Comparison of ENCODE assay signal across 1 cellular context in genomic region chr14:23300687-23301223, GRCh38.
TF ChIP-seq lines count a peak whose summit lies in the region.

No MANE protein-coding gene starts in this region.

TF ChIP-seq in HepG2, 621 proteins besides CTCF, POLR2A, EP300 and RAD21 (continued from another document and continues in another):
- TF ChIP-seq SKI (IDR thresholded peaks at IDR 0.05; ENCODE audit: partially characterized antibody) = no peak
- peak; percentile 4; the same call in 1 of the 2 replicates for TF ChIP-seq MEF2D (CRISPR knock-in tag; IDR thresholded peaks at IDR 0.05)
- TF ChIP-seq HDAC2 (CRISPR knock-in tag; IDR thresholded peaks at IDR 0.05) = 0 out of 2 replicates have a peak, but pooled peaks have one; percentile 6
- TF ChIP-seq ZBTB4 (CRISPR knock-in tag; IDR thresholded peaks at IDR 0.05; ENCODE audit: borderline replicate concordance) = 0 out of 2 replicates have a peak, but pooled peaks have one; percentile 63
- TF ChIP-seq ZNF251 (CRISPR knock-in tag; IDR thresholded peaks at IDR 0.05) = 0 out of 2 replicates have a peak, but pooled peaks have one; percentile 84
- TF ChIP-seq ZNF598 (CRISPR knock-in tag; IDR thresholded peaks at IDR 0.05; ENCODE audit: borderline replicate concordance) = no peak; the same call in 1 of the 2 replicates
- TF ChIP-seq CREBL2 (CRISPR knock-in tag; IDR thresholded peaks at IDR 0.05; ENCODE audit: borderline replicate concordance) = no peak
- 0 out of 2 replicates have a peak, but pooled peaks have one; percentile 19 for TF ChIP-seq JUN (CRISPR knock-in tag; IDR thresholded peaks at IDR 0.05)
- 0 out of 2 replicates have a peak, but pooled peaks have one; percentile 4 for TF ChIP-seq ARID2 (CRISPR knock-in tag; IDR thresholded peaks at IDR 0.05; ENCODE audit: borderline replicate concordance)
- no peak for TF ChIP-seq ZNF512B (CRISPR knock-in tag; IDR thresholded peaks at IDR 0.05; ENCODE audit: borderline replicate concordance)
- TF ChIP-seq ZNF720 (CRISPR knock-in tag; IDR thresholded peaks at IDR 0.05) = peak; percentile 63; the same call in 1 of the 2 replicates
- TF ChIP-seq ZGPAT (CRISPR knock-in tag; IDR thresholded peaks at IDR 0.05) = no peak
- TF ChIP-seq HMG20A (CRISPR knock-in tag; IDR thresholded peaks at IDR 0.05; ENCODE audit: borderline replicate concordance) = no peak
- TF ChIP-seq CREB1 (IDR thresholded peaks at IDR 0.05) = peak; percentile 60; the same call in 1 of the 2 replicates
- TF ChIP-seq CREB1 (CRISPR knock-in tag; IDR thresholded peaks at IDR 0.05) = no peak
- TF ChIP-seq ERF (CRISPR knock-in tag; IDR thresholded peaks at IDR 0.05) = no peak
- no peak for TF ChIP-seq ZNF614 (CRISPR knock-in tag; IDR thresholded peaks at IDR 0.05; ENCODE audit: borderline replicate concordance)
- peak; percentile 51; the same call in 1 of the 2 replicates for TF ChIP-seq ZNF33B (CRISPR knock-in tag; IDR thresholded peaks at IDR 0.05)
- TF ChIP-seq KAT7 (CRISPR knock-in tag; IDR thresholded peaks at IDR 0.05; ENCODE audit: borderline replicate concordance) = 0 out of 2 replicates have a peak, but pooled peaks have one; percentile 17
- TF ChIP-seq BCL6 (CRISPR knock-in tag; IDR thresholded peaks at IDR 0.05) = no peak
- no peak for TF ChIP-seq CREM (IDR thresholded peaks at IDR 0.05)
- no peak for TF ChIP-seq CREM (CRISPR knock-in tag; IDR thresholded peaks at IDR 0.05)
- peak; percentile 8; the same call in 1 of the 2 replicates for TF ChIP-seq ZNF788 (CRISPR knock-in tag; IDR thresholded peaks at IDR 0.05; ENCODE audit: borderline replicate concordance)
- 0 out of 2 replicates have a peak, but pooled peaks have one; percentile 12 for TF ChIP-seq THAP9 (CRISPR knock-in tag; IDR thresholded peaks at IDR 0.05; ENCODE audit: borderline replicate concordance)
- TF ChIP-seq ISX (CRISPR knock-in tag; conservative IDR thresholded peaks at IDR 0.05) = no peak
- peak; percentile 37; the same call in 1 of the 2 replicates for TF ChIP-seq MIER3 (CRISPR knock-in tag; IDR thresholded peaks at IDR 0.05; ENCODE audit: borderline replicate concordance)
- TF ChIP-seq NFATC3 (CRISPR knock-in tag; IDR thresholded peaks at IDR 0.05) = peak; percentile 86; the same call in 1 of the 2 replicates
- no peak for TF ChIP-seq POLR2AphosphoS2 (IDR thresholded peaks at IDR 0.05; ENCODE audit: low read depth, low read length)
- TF ChIP-seq ZNF550 (CRISPR knock-in tag; IDR thresholded peaks at IDR 0.05; ENCODE audit: borderline replicate concordance) = 0 out of 2 replicates have a peak, but pooled peaks have one; percentile 87
- TF ChIP-seq GPN1 (CRISPR knock-in tag; IDR thresholded peaks at IDR 0.05; ENCODE audit: borderline replicate concordance) = no peak
- TF ChIP-seq SNAI1 (CRISPR knock-in tag; IDR thresholded peaks at IDR 0.05; ENCODE audit: borderline replicate concordance) = 0 out of 2 replicates have a peak, but pooled peaks have one; percentile 6
- TF ChIP-seq NR2F2 (IDR thresholded peaks at IDR 0.05; ENCODE audit: borderline replicate concordance, low read depth) = no peak
- TF ChIP-seq ZNF841 (CRISPR knock-in tag; IDR thresholded peaks at IDR 0.05; ENCODE audit: borderline replicate concordance) = no peak
- TF ChIP-seq SAP130 (CRISPR knock-in tag; IDR thresholded peaks at IDR 0.05; ENCODE audit: low read depth) = peak; percentile 19; the same call in 1 of the 2 replicates
- no peak for TF ChIP-seq ZNF510 (CRISPR knock-in tag; IDR thresholded peaks at IDR 0.05; ENCODE audit: low read depth)
- no peak for TF ChIP-seq ZHX1 (CRISPR knock-in tag; IDR thresholded peaks at IDR 0.05; ENCODE audit: low read depth)
- 0 out of 2 replicates have a peak, but pooled peaks have one; percentile 76 for TF ChIP-seq ZNF839 (CRISPR knock-in tag; IDR thresholded peaks at IDR 0.05; ENCODE audit: borderline replicate concordance)
- TF ChIP-seq TRIM24 (CRISPR knock-in tag; IDR thresholded peaks at IDR 0.05) = no peak
- TF ChIP-seq MNT (IDR thresholded peaks at IDR 0.05) = no peak
- TF ChIP-seq SATB2 (CRISPR knock-in tag; IDR thresholded peaks at IDR 0.05) = 0 out of 2 replicates have a peak, but pooled peaks have one; percentile 10
- no peak for TF ChIP-seq NFRKB (IDR thresholded peaks at IDR 0.05)
- no peak for TF ChIP-seq ZBTB25 (CRISPR knock-in tag; IDR thresholded peaks at IDR 0.05)
- TF ChIP-seq ZMAT5 (CRISPR knock-in tag; IDR thresholded peaks at IDR 0.05; ENCODE audit: borderline replicate concordance, low read depth) = no peak
- peak; percentile 39; the same call in 1 of the 2 replicates for TF ChIP-seq ZC3H4 (CRISPR knock-in tag; IDR thresholded peaks at IDR 0.05; ENCODE audit: borderline replicate concordance)
- TF ChIP-seq U2AF2 (IDR thresholded peaks at IDR 0.05; ENCODE audit: low read depth, low read length) = no peak
- TF ChIP-seq MXD1 (CRISPR knock-in tag; IDR thresholded peaks at IDR 0.05) = no peak
- TF ChIP-seq ZNF558 (CRISPR knock-in tag; IDR thresholded peaks at IDR 0.05; ENCODE audit: borderline replicate concordance) = no peak
